In genomic region chr2:61878756-61879155, GRCh38 we compare ENCODE assay signal across 24 cellular contexts. TPM values are rescaled to one million over a fixed set of nuclear protein-coding genes. Genes with fewer than 3 reads are reported as not detected.
"Had no signal": no experiment of that assay in that cellular context is flagged by ENCODE, and none has a peak within 500 bp of the region (broad histone marks: within the 10 kb centered on the region; RNA-seq: fewer than 3 reads in every experiment).

No MANE protein-coding gene starts in this region.

- H3K9me3 ChIP-seq: ascending aorta, neutrophil, pancreas, psoas muscle, stomach, suprapubic skin, tibial nerve had no signal

- H3K9me3 Mint-ChIP-seq: activated B cell treated with CpG ODN at 0.5 μM for 24 hours; activated naive CD4-positive, alpha-beta T cell treated with anti-CD3 and anti-CD28 coated beads, Interleukin-2, amount 50 U/mL, for 72 hours; central memory CD8-positive, alpha-beta T cell; effector memory CD8-positive, alpha-beta T cell; immature natural killer cell; nephron; stimulated activated effector memory CD8-positive, alpha-beta T cell treated with anti-CD3 and anti-CD28 coated beads, Interleukin-12 subunit alpha, Interleukin-12 subunit beta, amount 100 ng/mL, for 72 hours had no signal

- H3K4me3 ChIP-seq: ascending aorta, dorsolateral prefrontal cortex, pancreas, psoas muscle, stomach, suprapubic skin, tibial nerve had no signal

- H3K4me1 Mint-ChIP-seq: activated B cell treated with CpG ODN at 0.5 μM for 24 hours; central memory CD8-positive, alpha-beta T cell; immature natural killer cell; nephron; stimulated activated effector memory CD8-positive, alpha-beta T cell treated with anti-CD3 and anti-CD28 coated beads, Interleukin-12 subunit alpha, Interleukin-12 subunit beta, amount 100 ng/mL, for 72 hours; T-helper 17 cell had no signal

- H3K27me3 ChIP-seq: ascending aorta, brain microvascular endothelial cell, dorsolateral prefrontal cortex, neutrophil, pancreas, stomach, suprapubic skin, tibial nerve had no signal

- DNase-seq: activated B cell treated with CpG ODN at 0.5 μM for 24 hours; activated CD4-positive, alpha-beta T cell treated with anti-CD3 and anti-CD28 coated beads for 36 hours; activated CD4-positive, alpha-beta T cell treated with anti-CD3 and anti-CD28 coated beads, Interleukin-2, amount 50 U/mL, for 4 hours; activated effector memory CD4-positive, alpha-beta T cell treated with anti-CD3 and anti-CD28 coated beads, Interleukin-2, amount 50 U/mL, for 16 hours; brain microvascular endothelial cell; dorsolateral prefrontal cortex; effector memory CD8-positive, alpha-beta T cell; immature natural killer cell; left ventricle myocardium superior; pancreas; psoas muscle; right cardiac atrium; stimulated activated CD4-positive, alpha-beta T cell treated with anti-CD3 and anti-CD28 coated beads, Interleukin-2, amount 100 ng/mL, for 24 hours; stomach; SW 1271; T-helper 17 cell had no signal

- H3K27ac ChIP-seq: ascending aorta, brain microvascular endothelial cell, dorsolateral prefrontal cortex, neutrophil, pancreas, psoas muscle, stomach, suprapubic skin, tibial nerve had no signal

- H3K27me3 Mint-ChIP-seq: activated B cell treated with CpG ODN at 0.5 μM for 24 hours; activated CD4-positive, alpha-beta T cell treated with anti-CD3 and anti-CD28 coated beads for 36 hours; central memory CD8-positive, alpha-beta T cell; effector memory CD8-positive, alpha-beta T cell; T-helper 17 cell had no signal

- H3K4me1 ChIP-seq: ascending aorta, pancreas, psoas muscle, stomach, suprapubic skin, tibial nerve had no signal

- ATAC-seq: activated CD4-positive, alpha-beta T cell treated with anti-CD3 and anti-CD28 coated beads for 36 hours; activated naive CD4-positive, alpha-beta T cell treated with anti-CD3 and anti-CD28 coated beads, Interleukin-2, amount 50 U/mL, for 72 hours; effector memory CD8-positive, alpha-beta T cell; left ventricle myocardium superior; pancreas; psoas muscle; right cardiac atrium; stimulated activated effector memory CD8-positive, alpha-beta T cell treated with anti-CD3 and anti-CD28 coated beads, Interleukin-12 subunit alpha, Interleukin-12 subunit beta, amount 100 ng/mL, for 72 hours; T-helper 17 cell had no signal

- H3K4me3 Mint-ChIP-seq: activated B cell treated with CpG ODN at 0.5 μM for 24 hours; activated CD4-positive, alpha-beta T cell treated with anti-CD3 and anti-CD28 coated beads for 36 hours; central memory CD8-positive, alpha-beta T cell; effector memory CD8-positive, alpha-beta T cell; immature natural killer cell; nephron; stimulated activated effector memory CD8-positive, alpha-beta T cell treated with anti-CD3 and anti-CD28 coated beads, Interleukin-12 subunit alpha, Interleukin-12 subunit beta, amount 100 ng/mL, for 72 hours; T-helper 17 cell had no signal

- H3K27ac Mint-ChIP-seq: activated B cell treated with CpG ODN at 0.5 μM for 24 hours; activated CD4-positive, alpha-beta T cell treated with anti-CD3 and anti-CD28 coated beads for 36 hours; effector memory CD8-positive, alpha-beta T cell; immature natural killer cell; nephron; stimulated activated effector memory CD8-positive, alpha-beta T cell treated with anti-CD3 and anti-CD28 coated beads, Interleukin-12 subunit alpha, Interleukin-12 subunit beta, amount 100 ng/mL, for 72 hours; T-helper 17 cell had no signal

RNA-seq across cellular contexts. Expression of gene FAM161A, which starts 24.9 kb away (rescaled TPM):
- total RNA-seq: ascending aorta had no signal
